In the genomic region with DNA sequence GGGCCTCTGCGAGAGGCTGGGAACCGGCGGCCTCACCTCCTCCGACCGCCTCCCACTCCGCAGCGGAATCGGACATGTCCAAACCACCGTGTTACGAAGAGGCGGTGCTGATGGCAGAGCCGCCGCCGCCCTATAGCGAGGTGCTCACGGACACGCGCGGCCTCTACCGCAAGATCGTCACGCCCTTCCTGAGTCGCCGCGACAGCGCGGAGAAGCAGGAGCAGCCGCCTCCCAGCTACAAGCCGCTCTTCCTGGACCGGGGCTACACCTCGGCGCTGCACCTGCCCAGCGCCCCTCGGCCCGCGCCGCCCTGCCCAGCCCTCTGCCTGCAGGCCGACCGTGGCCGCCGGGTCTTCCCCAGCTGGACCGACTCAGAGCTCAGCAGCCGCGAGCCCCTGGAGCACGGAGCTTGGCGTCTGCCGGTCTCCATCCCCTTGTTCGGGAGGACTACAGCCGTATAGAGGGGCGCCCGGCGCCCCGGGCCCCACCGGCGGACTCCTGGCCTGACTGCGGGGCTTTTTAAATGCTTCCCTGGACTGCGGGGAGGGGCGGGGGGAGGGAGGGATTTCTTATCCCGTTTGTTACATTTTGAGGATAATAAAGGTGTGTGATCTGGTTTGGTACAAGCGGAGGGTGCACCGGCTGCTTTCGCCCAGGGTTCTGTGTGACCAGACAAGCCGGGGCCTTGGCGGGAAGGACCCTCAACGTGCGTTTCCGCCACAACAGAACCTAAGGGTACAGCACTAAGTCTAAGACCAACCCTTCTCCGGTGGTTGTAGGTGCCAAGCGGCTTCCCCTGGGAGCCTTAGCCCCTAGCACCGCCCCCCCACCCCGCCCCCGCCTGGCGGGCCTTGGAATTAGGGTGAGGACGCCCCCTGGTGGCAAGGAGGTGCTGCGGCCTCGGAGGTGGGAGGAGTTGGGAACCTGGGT, we compare ENCODE assay signal across 8 cellular contexts. TPM values are rescaled to one million over a fixed set of nuclear protein-coding genes. Genes with fewer than 3 reads are reported as not detected.
DNase-seq lines count a peak whose midpoint lies in the region; ATAC-seq and TF ChIP-seq lines count a peak whose summit lies in the region.

No MANE protein-coding gene starts in this region.

- peak; percentile 84 to 91 (median 89) for DNase-seq in CD4-positive, CD25-positive, alpha-beta regulatory T cell
- DNase-seq in HT1080 (ENCODE audit: low read depth) (peak; percentile 55), NOMO-1 treated with DMSO at 0.1 percent for 48 hours (lab: John Stamatoyannopoulos, UW; ENCODE audit: unreplicated experiment) (peak; percentile 82), endodermal cell (peak; percentile 99), mesothelial cell of epicardium (ENCODE audit: low spot score in 2 of 2, unreplicated experiment in 2 of 2) (peak; percentile 94 to 95)
- peak; percentile 96 for DNase-seq in activated CD8-positive, alpha-beta memory T cell treated with anti-CD3 and anti-CD28 coated beads, Interleukin-2, amount 10 ng/mL, durations not matched to agents 7 days and 5 days
- peak; percentile 91 to 92 for DNase-seq in stimulated activated CD8-positive, alpha-beta memory T cell treated with anti-CD3 and anti-CD28 coated beads, Interleukin-15, amount 100 ng/mL, for 48 hours (ENCODE audit: low read depth in 2 of 2)

- peaks cover 0 to 24% (median 15%) of the 10 kb centered on the region in 4 donors for H3K4me1 Mint-ChIP-seq in CD4-positive, CD25-positive, alpha-beta regulatory T cell
- H3K4me1 Mint-ChIP-seq in activated CD8-positive, alpha-beta memory T cell treated with anti-CD3 and anti-CD28 coated beads, Interleukin-2, amount 10 ng/mL, durations not matched to agents 7 days and 5 days, result peaks cover 18% of the 10 kb centered on the region
- peaks cover 8% of the 10 kb centered on the region for H3K4me1 Mint-ChIP-seq in endodermal cell
- peaks cover 17% of the 10 kb centered on the region for H3K4me1 Mint-ChIP-seq in mesothelial cell of epicardium

- peak overlapping the region; percentile 47 for H3K9ac ChIP-seq in endodermal cell (ENCODE audit: extremely low read depth, low read length, poor library complexity, severe bottlenecking)

- CTCF ChIA-PET in activated CD8-positive, alpha-beta memory T cell treated with anti-CD3 and anti-CD28 coated beads, Interleukin-2, amount 10 ng/mL, durations not matched to agents 7 days and 5 days (lab: Charles Lee), result interaction anchor here (0.6 to 25.5 kb wide), 40 partner anchors 8 to 342 kb away, joined by 3 to 717 read pairs (median 8); partner anchors contain the start of genes DBN1, DDX41, F12 and GRK6

- no peaks in the 10 kb centered on the region for H3K9me3 ChIP-seq in CD4-positive, CD25-positive, alpha-beta regulatory T cell (ENCODE audit: control insufficient read depth in 2 of 2, low read length in 2 of 2)
- H3K9me3 ChIP-seq in endodermal cell (ENCODE audit: control insufficient read depth, low read length), result no peaks in the 10 kb centered on the region

- no peaks in the 10 kb centered on the region for H3K36me3 ChIP-seq in CD4-positive, CD25-positive, alpha-beta regulatory T cell (ENCODE audit: control insufficient read depth, insufficient read depth, low read length)
- peaks cover 45% of the 10 kb centered on the region for H3K36me3 ChIP-seq in endodermal cell (ENCODE audit: control insufficient read depth, insufficient read depth, low read length)

- WGBS in endodermal cell (ENCODE audit: insufficient coverage in 1 of 2, insufficient read length in 1 of 2), 2 experiments, result 7 to 19% methylated on average over 27 to 76 of the region's 76 CpGs

- peak overlapping the region; percentile 98 for H3K27ac ChIP-seq in CD4-positive, CD25-positive, alpha-beta regulatory T cell (ENCODE audit: insufficient read depth, low read length, poor library complexity, severe bottlenecking)
- peak overlapping the region; percentile 47 for H3K27ac ChIP-seq in endodermal cell (ENCODE audit: low read depth, low read length)

- H3K27me3 ChIP-seq in CD4-positive, CD25-positive, alpha-beta regulatory T cell (ENCODE audit: control insufficient read depth, insufficient read depth, low read length), result no peaks in the 10 kb centered on the region
- H3K27me3 ChIP-seq in endodermal cell (ENCODE audit: control insufficient read depth, insufficient read depth, low read length, poor library complexity, severe bottlenecking), result peaks cover 3% of the 10 kb centered on the region

- TF ChIP-seq CTCF in endodermal cell (conservative IDR thresholded peaks at IDR 0.05) (peak; percentile 97), mesothelial cell of epicardium (IDR thresholded peaks at IDR 0.05; ENCODE audit: unreplicated experiment) (peak; percentile 96)

- peak overlapping the region; percentile 75 to 93 (median 84) for H3K27ac Mint-ChIP-seq in CD4-positive, CD25-positive, alpha-beta regulatory T cell
- H3K27ac Mint-ChIP-seq in activated CD8-positive, alpha-beta memory T cell treated with anti-CD3 and anti-CD28 coated beads, Interleukin-2, amount 10 ng/mL, durations not matched to agents 7 days and 5 days, result peak overlapping the region; percentile 85
- H3K27ac Mint-ChIP-seq in endodermal cell (peak overlapping the region; percentile 97), mesothelial cell of epicardium (peak overlapping the region; percentile 97)

- ATAC-seq in CD4-positive, CD25-positive, alpha-beta regulatory T cell (ENCODE audit: low read depth in 2 of 2), result peak; percentile 30 to 32
- ATAC-seq in GM19397 (IDR thresholded peaks at IDR 0.05; ENCODE audit: unreplicated experiment), result peak; percentile 7
- peak; percentile 34 for ATAC-seq in activated CD8-positive, alpha-beta memory T cell treated with anti-CD3 and anti-CD28 coated beads, Interleukin-2, amount 10 ng/mL, durations not matched to agents 7 days and 5 days

- H3K4me3 ChIP-seq in CD4-positive, CD25-positive, alpha-beta regulatory T cell (ENCODE audit: low read depth, low read length), result peak overlapping the region; percentile 44
- H3K4me3 ChIP-seq in endodermal cell (ENCODE audit: low read length), result peak overlapping the region; percentile 72

- peaks cover 4% of the 10 kb centered on the region for H3K36me3 Mint-ChIP-seq in CD4-positive, CD25-positive, alpha-beta regulatory T cell
- peaks cover 3% of the 10 kb centered on the region for H3K36me3 Mint-ChIP-seq in activated CD8-positive, alpha-beta memory T cell treated with anti-CD3 and anti-CD28 coated beads, Interleukin-2, amount 10 ng/mL, durations not matched to agents 7 days and 5 days
- H3K36me3 Mint-ChIP-seq in endodermal cell (ENCODE audit: low read depth) (peaks cover 23% of the 10 kb centered on the region), mesothelial cell of epicardium (peaks cover 5% of the 10 kb centered on the region)

- H3K4me1 ChIP-seq in CD4-positive, CD25-positive, alpha-beta regulatory T cell (ENCODE audit: control insufficient read depth, insufficient read depth, low read length, poor library complexity, severe bottlenecking), result peaks cover 32% of the 10 kb centered on the region
- peaks cover 2% of the 10 kb centered on the region for H3K4me1 ChIP-seq in endodermal cell (ENCODE audit: control insufficient read depth, insufficient read depth, low read length)

- peak overlapping the region; percentile 86 to 94 (median 88) for H3K4me3 Mint-ChIP-seq in CD4-positive, CD25-positive, alpha-beta regulatory T cell
- peak overlapping the region; percentile 78 for H3K4me3 Mint-ChIP-seq in activated CD8-positive, alpha-beta memory T cell treated with anti-CD3 and anti-CD28 coated beads, Interleukin-2, amount 10 ng/mL, durations not matched to agents 7 days and 5 days
- peak overlapping the region; percentile 62 for H3K4me3 Mint-ChIP-seq in endodermal cell
- H3K4me3 Mint-ChIP-seq in mesothelial cell of epicardium, result peak overlapping the region; percentile 72

- no peaks in the 10 kb centered on the region for H3K9me3 Mint-ChIP-seq in CD4-positive, CD25-positive, alpha-beta regulatory T cell
- H3K9me3 Mint-ChIP-seq in activated CD8-positive, alpha-beta memory T cell treated with anti-CD3 and anti-CD28 coated beads, Interleukin-2, amount 10 ng/mL, durations not matched to agents 7 days and 5 days (ENCODE audit: low read depth), result no peaks in the 10 kb centered on the region
- H3K9me3 Mint-ChIP-seq in endodermal cell (no peaks in the 10 kb centered on the region), mesothelial cell of epicardium (no peaks in the 10 kb centered on the region)

- peaks cover 13% of the 10 kb centered on the region for H3K27me3 Mint-ChIP-seq in CD4-positive, CD25-positive, alpha-beta regulatory T cell
- peaks cover 5% of the 10 kb centered on the region for H3K27me3 Mint-ChIP-seq in activated CD8-positive, alpha-beta memory T cell treated with anti-CD3 and anti-CD28 coated beads, Interleukin-2, amount 10 ng/mL, durations not matched to agents 7 days and 5 days
- H3K27me3 Mint-ChIP-seq in endodermal cell (ENCODE audit: insufficient read depth), result peaks cover 24% of the 10 kb centered on the region
- peaks cover 1% of the 10 kb centered on the region for H3K27me3 Mint-ChIP-seq in mesothelial cell of epicardium (ENCODE audit: low read depth)

RNA-seq across cellular contexts. Expression of gene PRR7, which starts 9.3 kb away (rescaled TPM):
- 21.8 TPM for total RNA-seq in CD4-positive, CD25-positive, alpha-beta regulatory T cell
- polyA plus RNA-seq in CD4-positive, CD25-positive, alpha-beta regulatory T cell, result 10 to 100 TPM; 10.2 to 17.0 (median 11.7) TPM
- 34.3 and 43.4 TPM in 2 replicates for total RNA-seq in HT1080 (2014; rRNA removed; shearing (Covaris generic))
- 60.4 and 69.9 TPM in 2 replicates for polyA plus RNA-seq in HT1080 (2015; cell fraction: cytosol; rRNA removed)
- polyA plus RNA-seq in HT1080 (2015; cell fraction: nucleus; rRNA removed), result 19.8 and 26.3 TPM in 2 replicates
- 1 to 10 TPM; 3.1 to 5.3 TPM for total RNA-seq in activated CD8-positive, alpha-beta memory T cell treated with anti-CD3 and anti-CD28 coated beads, Interleukin-2, amount 10 ng/mL, durations not matched to agents 7 days and 5 days
- total RNA-seq in endodermal cell (1 to 10 TPM; 4.7 to 8.0 TPM), mesothelial cell of epicardium (5.3 to 5.9 TPM (median 5.7 TPM) in 3 replicates)
- polyA plus RNA-seq in endodermal cell (2013, experiment 1 of 2), result 8.2 TPM
- 8.7 TPM for polyA plus RNA-seq in endodermal cell (2013, experiment 2 of 2)

RNA-seq across cellular contexts. Expression of gene DBN1, which starts 17.5 kb away (rescaled TPM):
- 2.3 TPM for total RNA-seq in CD4-positive, CD25-positive, alpha-beta regulatory T cell
- polyA plus RNA-seq in CD4-positive, CD25-positive, alpha-beta regulatory T cell, result under 1 TPM in 1 of 4 donors, not detected in 3; 0.13 TPM
- total RNA-seq in HT1080 (2014; rRNA removed; shearing (Covaris generic)), result 108 and 118 TPM in 2 replicates
- polyA plus RNA-seq in HT1080 (2015; cell fraction: cytosol; rRNA removed), result 21.5 and 31.0 TPM in 2 replicates
- polyA plus RNA-seq in HT1080 (2015; cell fraction: nucleus; rRNA removed), result 478 and 488 TPM in 2 replicates
- total RNA-seq in activated CD8-positive, alpha-beta memory T cell treated with anti-CD3 and anti-CD28 coated beads, Interleukin-2, amount 10 ng/mL, durations not matched to agents 7 days and 5 days, result 100 to 1,000 TPM in 1 of 2 experiments, 10 to 100 TPM in 1; 81.5 to 128 TPM
- total RNA-seq in endodermal cell (100 to 1,000 TPM; 322 to 383 TPM), mesothelial cell of epicardium (365 to 369 TPM (median 367 TPM) in 3 replicates)
- polyA plus RNA-seq in endodermal cell (2013, experiment 1 of 2), result 285 TPM
- polyA plus RNA-seq in endodermal cell (2013, experiment 2 of 2), result 272 TPM

RNA-seq across cellular contexts. Expression of gene GRK6, which starts 29.4 kb away (rescaled TPM):
- 228 TPM for total RNA-seq in CD4-positive, CD25-positive, alpha-beta regulatory T cell
- polyA plus RNA-seq in CD4-positive, CD25-positive, alpha-beta regulatory T cell, result 100 to 1,000 TPM in 2 of 4 donors, 10 to 100 TPM in 2; 79.2 to 127 (median 96.0) TPM
- 42.3 and 46.2 TPM in 2 replicates for total RNA-seq in HT1080 (2014; rRNA removed; shearing (Covaris generic))
- polyA plus RNA-seq in HT1080 (2015; cell fraction: cytosol; rRNA removed), result 39.5 and 45.7 TPM in 2 replicates
- 23.2 and 24.1 TPM in 2 replicates for polyA plus RNA-seq in HT1080 (2015; cell fraction: nucleus; rRNA removed)
- total RNA-seq in activated CD8-positive, alpha-beta memory T cell treated with anti-CD3 and anti-CD28 coated beads, Interleukin-2, amount 10 ng/mL, durations not matched to agents 7 days and 5 days, result 100 to 1,000 TPM; 112 to 159 TPM
- total RNA-seq in endodermal cell, result 10 to 100 TPM; 51.6 to 66.8 TPM
- 31.2 TPM for polyA plus RNA-seq in endodermal cell (2013, experiment 1 of 2)
- 29.2 TPM for polyA plus RNA-seq in endodermal cell (2013, experiment 2 of 2)
- 44.9 to 48.2 TPM (median 45.3 TPM) in 3 replicates for total RNA-seq in mesothelial cell of epicardium

RNA-seq across cellular contexts. Expression of gene PDLIM7, which starts 41.5 kb away (rescaled TPM):
- 7.8 TPM for total RNA-seq in CD4-positive, CD25-positive, alpha-beta regulatory T cell
- 1 to 10 TPM; 1.6 to 2.7 (median 2.5) TPM for polyA plus RNA-seq in CD4-positive, CD25-positive, alpha-beta regulatory T cell
- total RNA-seq in HT1080 (2014; rRNA removed; shearing (Covaris generic)), result 262 and 269 TPM in 2 replicates
- 222 and 301 TPM in 2 replicates for polyA plus RNA-seq in HT1080 (2015; cell fraction: cytosol; rRNA removed)
- 396 and 418 TPM in 2 replicates for polyA plus RNA-seq in HT1080 (2015; cell fraction: nucleus; rRNA removed)
- 10 to 100 TPM; 72.9 to 81.2 TPM for total RNA-seq in activated CD8-positive, alpha-beta memory T cell treated with anti-CD3 and anti-CD28 coated beads, Interleukin-2, amount 10 ng/mL, durations not matched to agents 7 days and 5 days
- total RNA-seq in endodermal cell (100 to 1,000 TPM; 196 to 241 TPM), mesothelial cell of epicardium (472 to 494 TPM (median 482 TPM) in 3 replicates)
- polyA plus RNA-seq in endodermal cell (2013, experiment 1 of 2), result 307 TPM
- 281 TPM for polyA plus RNA-seq in endodermal cell (2013, experiment 2 of 2)

RNA-seq across cellular contexts. Expression of gene F12, which starts 46.6 kb away (rescaled TPM):
- 0.35 TPM for total RNA-seq in CD4-positive, CD25-positive, alpha-beta regulatory T cell
- polyA plus RNA-seq in CD4-positive, CD25-positive, alpha-beta regulatory T cell, result under 1 TPM in 3 of 4 donors, not detected in 1; 0.16 to 0.94 (median 0.20) TPM
- 8.5 and 15.2 TPM in 2 replicates for total RNA-seq in HT1080 (2014; rRNA removed; shearing (Covaris generic))
- 4.7 and 7.3 TPM in 2 replicates for polyA plus RNA-seq in HT1080 (2015; cell fraction: cytosol; rRNA removed)
- 3.4 TPM in 2 replicates for polyA plus RNA-seq in HT1080 (2015; cell fraction: nucleus; rRNA removed)
- 1 to 10 TPM; 1.3 to 2.2 TPM for total RNA-seq in activated CD8-positive, alpha-beta memory T cell treated with anti-CD3 and anti-CD28 coated beads, Interleukin-2, amount 10 ng/mL, durations not matched to agents 7 days and 5 days
- total RNA-seq in endodermal cell (1 to 10 TPM in 1 of 2 donors, under 1 TPM in 1; 0.95 to 2.9 TPM), mesothelial cell of epicardium (2.1 to 2.7 TPM (median 2.3 TPM) in 3 replicates)
- 0.75 TPM for polyA plus RNA-seq in endodermal cell (2013, experiment 1 of 2)
- polyA plus RNA-seq in endodermal cell (2013, experiment 2 of 2), result 0.46 TPM

Comparison
In these comparisons a context has a peak if more than half of its experiments do, and no peak if none do; other contexts are left out.
1. Peak in every context shown above with its lines: DNase-seq, ATAC-seq, H3K4me3 ChIP-seq and H3K27ac ChIP-seq.
2. RNA of gene DBN1, which starts 17.5 kb away (total RNA-seq): 322 to 383 TPM in endodermal cell, 365 to 369 TPM in mesothelial cell of epicardium, 81.5 to 128 TPM in activated CD8-positive, alpha-beta memory T cell treated with anti-CD3 and anti-CD28 coated beads, Interleukin-2, amount 10 ng/mL, durations not matched to agents 7 days and 5 days and 108 to 118 TPM in HT1080; 2.3 TPM in CD4-positive, CD25-positive, alpha-beta regulatory T cell (single experiment); every median in the first group is over 10 times any median in the second.